ENCODE assay signal across 10 cellular contexts in genomic region chr15:79089890-79090486, GRCh38. TPM values are rescaled to one million over a fixed set of nuclear protein-coding genes. Genes with fewer than 3 reads are reported as not detected.
A peak's percentile ranks its signal among the peaks of the same experiment; 100 is the strongest.
DNase-seq lines count a peak whose midpoint lies in the region; ATAC-seq lines count a peak whose summit lies in the region.
"Had no signal": no experiment of that assay in that cellular context is flagged by ENCODE, and none has a peak within 500 bp of the region (broad histone marks: within the 10 kb centered on the region; RNA-seq: fewer than 3 reads in every experiment).

No MANE protein-coding gene starts in this region.

- H3K4me1 Mint-ChIP-seq in stimulated activated memory B cell treated with anti-CD40 and anti-IgM and Interleukin-4, amounts not matched to agents 10 μg/mL and 1 μg/mL and 100 μg/mL, for 72 hours, result peaks cover 31% of the 10 kb centered on the region

- DNase-seq in DMS 273 (lab: John Stamatoyannopoulos, UW; ENCODE audit: unreplicated experiment) (peak; percentile 29), DMS 273 treated with DMSO at 0.1 percent for 48 hours (lab: John Stamatoyannopoulos, UW) (no peak), left lobe of liver (ENCODE audit: low spot score) (peak; percentile 27), T-helper 9 cell (no peak)
- no peak for DNase-seq in NK-92 treated with Interleukin-12 subunit alpha and Interleukin-12 subunit beta, amount 100 ng/mL, for 24 hours (lab: John Stamatoyannopoulos, UW)
- DNase-seq in activated T-cell treated with anti-CD3 and anti-CD28 coated beads, Interleukin-2, amount 50 U/mL, for 48 hours, result no peak
- DNase-seq: PC-3 had no signal

- no peaks in the 10 kb centered on the region for H3K36me3 Mint-ChIP-seq in stimulated activated memory B cell treated with anti-CD40 and anti-IgM and Interleukin-4, amounts not matched to agents 10 μg/mL and 1 μg/mL and 100 μg/mL, for 72 hours

- H3K9me3 Mint-ChIP-seq in stimulated activated memory B cell treated with anti-CD40 and anti-IgM and Interleukin-4, amounts not matched to agents 10 μg/mL and 1 μg/mL and 100 μg/mL, for 72 hours, result peaks cover 2% of the 10 kb centered on the region

- no peak for ATAC-seq in left lobe of liver
- ATAC-seq in stimulated activated memory B cell treated with anti-CD40 and anti-IgM and Interleukin-4, amounts not matched to agents 10 μg/mL and 1 μg/mL and 100 μg/mL, for 72 hours, result no peak
- ATAC-seq: PC-3 had no signal

- H3K27ac ChIP-seq in angular gyrus (ENCODE audit: low read depth, low read length), result peak overlapping the region; percentile 27
- H3K27ac ChIP-seq: 22Rv1 had no signal

- peak overlapping the region; percentile 78 for H3K4me3 Mint-ChIP-seq in stimulated activated memory B cell treated with anti-CD40 and anti-IgM and Interleukin-4, amounts not matched to agents 10 μg/mL and 1 μg/mL and 100 μg/mL, for 72 hours

- peak overlapping the region; percentile 79 for H3K27ac Mint-ChIP-seq in stimulated activated memory B cell treated with anti-CD40 and anti-IgM and Interleukin-4, amounts not matched to agents 10 μg/mL and 1 μg/mL and 100 μg/mL, for 72 hours

- peaks cover 73% of the 10 kb centered on the region for H3K27me3 Mint-ChIP-seq in stimulated activated memory B cell treated with anti-CD40 and anti-IgM and Interleukin-4, amounts not matched to agents 10 μg/mL and 1 μg/mL and 100 μg/mL, for 72 hours

RNA-seq across cellular contexts. Expression of gene RASGRF1, which starts 0.6 kb away (rescaled TPM):
- total RNA-seq in left lobe of liver, result not detected
- total RNA-seq: PC-3 had no signal

Comparison
In these comparisons a context has a peak if more than half of its experiments do, and no peak if none do; other contexts are left out.
1. DNase-seq: peak in DMS 273 (single experiment) and left lobe of liver (single experiment); none in DMS 273 treated with DMSO at 0.1 percent for 48 hours (single experiment), NK-92 treated with Interleukin-12 subunit alpha and Interleukin-12 subunit beta, amount 100 ng/mL, for 24 hours (single experiment), activated T-cell treated with anti-CD3 and anti-CD28 coated beads, Interleukin-2, amount 50 U/mL, for 48 hours (0 of 2) and T-helper 9 cell (single experiment).